In the genomic region with DNA sequence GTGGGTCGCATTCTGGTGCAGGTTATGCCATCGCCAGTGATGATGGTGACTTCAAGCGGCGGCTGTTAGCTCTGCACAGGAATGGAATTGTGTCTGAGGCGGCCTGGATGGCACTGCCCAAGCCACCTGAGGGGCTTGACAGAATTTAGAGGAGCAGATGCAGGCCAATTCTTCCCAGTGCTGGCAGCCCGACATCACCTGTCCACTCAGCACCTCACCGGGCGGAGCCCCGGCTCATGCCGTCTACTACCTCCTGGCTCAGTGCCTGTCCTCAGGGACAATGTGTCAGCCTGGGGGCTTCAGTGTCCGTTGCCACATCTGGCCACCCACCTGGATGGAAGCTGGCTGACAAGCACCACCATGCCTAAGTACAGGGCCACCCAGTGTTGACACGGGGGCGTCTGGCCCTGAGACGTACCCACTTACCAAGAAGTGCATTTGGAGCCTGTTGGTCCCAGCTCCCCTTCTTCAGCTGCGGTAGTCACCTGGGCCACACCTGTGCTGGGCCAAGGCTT, we compare ENCODE assay signal across 9 cellular contexts.
"Had no signal": no experiment of that assay in that cellular context is flagged by ENCODE, and none has a peak within 500 bp of the region (broad histone marks: within the 10 kb centered on the region; RNA-seq: fewer than 3 reads in every experiment).

No MANE protein-coding gene starts in this region.

- DNase-seq: GM23248, GOT3, H9, HCEC 1CT, IMR-90, KG1 had no signal

- H2AFZ ChIP-seq: GM23248 had no signal

- H3K9ac ChIP-seq: GM23248 had no signal

- H3K27ac ChIP-seq: GM23248 had no signal

- H3K4me3 ChIP-seq: GM23248, K562 had no signal

- FAIRE-seq: H54, HTR-8/SVneo, K562 had no signal

- ATAC-seq: K562 had no signal
